Comparison of ENCODE assay signal across 1 cellular context in the genomic region with DNA sequence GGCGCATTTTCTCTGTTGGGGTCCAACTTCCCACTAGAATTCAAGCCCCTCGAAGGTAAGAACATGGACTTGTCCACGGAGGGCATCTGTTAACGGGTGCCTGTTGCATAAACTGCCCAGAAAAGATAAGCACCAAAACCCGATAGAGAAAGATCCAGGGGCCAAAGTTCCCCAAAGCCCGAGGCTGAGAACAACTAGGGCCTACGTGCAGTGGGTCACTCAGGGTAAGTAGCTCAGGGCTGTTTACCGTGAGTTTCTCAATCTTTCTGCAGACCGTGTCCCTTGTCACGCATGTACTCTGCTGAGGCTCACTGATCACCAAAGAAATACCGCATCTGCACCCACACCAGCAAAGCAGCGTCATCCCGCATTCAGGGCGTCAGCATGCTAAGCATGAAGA.
A peak's percentile ranks its signal among the peaks of the same experiment; 100 is the strongest.
TF ChIP-seq lines count a peak whose summit lies in the region.

No MANE protein-coding gene starts in this region.

TF ChIP-seq in HepG2, 621 proteins besides CTCF, POLR2A, EP300 and RAD21 (continued from another document and continues in another):
- TF ChIP-seq ZNF597 (CRISPR knock-in tag; IDR thresholded peaks at IDR 0.05) (no peak), SOX5 (CRISPR knock-in tag; IDR thresholded peaks at IDR 0.05; ENCODE audit: borderline replicate concordance) (peak; percentile 37; the same call in 1 of the 2 replicates), ELF3 (CRISPR knock-in tag; IDR thresholded peaks at IDR 0.05) (peak; percentile 37; the same call in 1 of the 2 replicates), HNF1A (IDR thresholded peaks at IDR 0.05; ENCODE audit: low read depth) (0 out of 2 replicates have a peak, but pooled peaks have one; percentile 22), HNF1A (CRISPR knock-in tag; IDR thresholded peaks at IDR 0.05; ENCODE audit: borderline replicate concordance) (no peak), SUZ12 (IDR thresholded peaks at IDR 0.05; ENCODE audit: low read depth, low read length) (no peak), CEBPB (IDR thresholded peaks at IDR 0.05; ENCODE audit: borderline replicate concordance, low read depth, low read length) (peak; percentile 79; the same call in 1 of the 2 replicates), ZFP36L1 (CRISPR knock-in tag; IDR thresholded peaks at IDR 0.05) (0 out of 2 replicates have a peak, but pooled peaks have one; percentile 60), CEBPG (CRISPR knock-in tag; IDR thresholded peaks at IDR 0.05) (peak; percentile 74), CBX2 (IDR thresholded peaks at IDR 0.05; ENCODE audit: low read depth, low read length) (no peak), CBX2 (CRISPR knock-in tag; IDR thresholded peaks at IDR 0.05; ENCODE audit: low read depth) (no peak), ZNF687 (CRISPR knock-in tag; IDR thresholded peaks at IDR 0.05) (peak; percentile 72), RXRA (CRISPR knock-in tag; IDR thresholded peaks at IDR 0.05) (peak; percentile 47; the same call in 1 of the 2 replicates), FOXP1 (IDR thresholded peaks at IDR 0.05) (no peak), FOXP1 (CRISPR knock-in tag; IDR thresholded peaks at IDR 0.05) (peak; percentile 66; the same call in 1 of the 2 replicates), PAXIP1 (CRISPR knock-in tag; conservative IDR thresholded peaks at IDR 0.05) (peak; percentile 82), YY1 (IDR thresholded peaks at IDR 0.05; ENCODE audit: insufficient read depth, insufficient replicate concordance, low read depth, low read length) (no peak), SP4 (CRISPR knock-in tag; IDR thresholded peaks at IDR 0.05) (peak; percentile 62; the same call in 1 of the 2 replicates), NPAS2 (CRISPR knock-in tag; IDR thresholded peaks at IDR 0.05; ENCODE audit: borderline replicate concordance) (0 out of 2 replicates have a peak, but pooled peaks have one; percentile 13), ZNF563 (CRISPR knock-in tag; IDR thresholded peaks at IDR 0.05) (peak; percentile 60; the same call in 1 of the 2 replicates), STAT5B (CRISPR knock-in tag; IDR thresholded peaks at IDR 0.05) (no peak), ZNF230 (CRISPR knock-in tag; IDR thresholded peaks at IDR 0.05) (no peak; the same call in 1 of the 2 replicates), SALL1 (CRISPR knock-in tag; IDR thresholded peaks at IDR 0.05) (peak; percentile 67; the same call in 1 of the 2 replicates), ZHX2 (IDR thresholded peaks at IDR 0.05; ENCODE audit: low read depth) (peak; percentile 71; the same call in 1 of the 2 replicates), ZHX2 (CRISPR knock-in tag; IDR thresholded peaks at IDR 0.05; ENCODE audit: borderline replicate concordance) (no peak), ZNF251 (CRISPR knock-in tag; IDR thresholded peaks at IDR 0.05) (no peak), ZNF773 (CRISPR knock-in tag; IDR thresholded peaks at IDR 0.05; ENCODE audit: borderline replicate concordance) (no peak), GATAD2A (CRISPR knock-in tag; IDR thresholded peaks at IDR 0.05) (peak; percentile 50), GATA4 (IDR thresholded peaks at IDR 0.05; ENCODE audit: borderline replicate concordance, low read depth) (peak; percentile 20; the same call in 1 of the 2 replicates), ZHX1 (CRISPR knock-in tag; IDR thresholded peaks at IDR 0.05; ENCODE audit: low read depth) (0 out of 2 replicates have a peak, but pooled peaks have one; percentile 23)
